Comparison of ENCODE assay signal across 1 cellular context in the genomic region with DNA sequence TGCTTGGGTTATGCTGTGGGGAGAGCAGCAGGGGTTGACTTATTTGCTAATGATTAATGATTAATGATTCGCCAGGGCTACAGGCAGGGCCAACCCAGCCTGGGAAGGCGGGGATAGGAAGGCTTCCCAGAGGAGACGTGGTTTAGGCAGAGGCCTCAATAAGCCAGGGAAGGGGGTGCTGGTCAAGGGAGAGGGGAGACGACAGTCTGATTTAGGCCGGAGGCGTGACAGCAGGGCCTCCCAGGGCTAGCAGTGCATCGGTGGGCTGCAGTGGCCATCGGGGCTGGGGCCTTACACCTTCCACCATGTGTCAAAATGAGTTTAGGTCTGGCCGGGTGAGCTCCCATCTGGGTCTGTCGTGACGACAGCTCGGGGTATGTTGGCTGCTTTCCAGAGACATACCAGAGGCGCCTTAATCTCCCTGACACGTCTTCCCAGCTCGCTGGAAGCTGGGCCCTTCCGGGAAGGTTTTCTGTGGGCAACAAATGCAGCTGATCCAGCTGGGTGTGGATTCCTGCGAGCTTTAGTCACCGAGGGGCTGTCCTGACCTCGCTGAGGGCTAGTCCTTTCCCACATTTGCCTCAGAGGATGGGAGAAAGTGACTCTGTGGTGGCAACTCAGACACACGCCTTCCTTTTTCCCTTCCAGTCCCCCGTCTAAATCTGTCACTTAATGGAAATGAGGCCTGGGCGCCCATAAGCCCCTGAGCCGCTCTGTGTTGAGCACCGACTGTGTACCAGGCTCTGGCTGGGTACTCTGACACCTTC.
TF ChIP-seq lines count a peak whose summit lies in the region.

No MANE protein-coding gene starts in this region.

TF ChIP-seq in liver, 16 proteins besides CTCF, POLR2A, EP300 and RAD21 (continued from another document):
- TF ChIP-seq RXRA (IDR thresholded peaks at IDR 0.05) (peak in 1 of 2 donors; percentile 17), FOXA1 (IDR thresholded peaks at IDR 0.05) (no peak), TAF1 (conservative IDR thresholded peaks at IDR 0.05) (peak; percentile 67), NR2F2 (IDR thresholded peaks at IDR 0.05) (peak; percentile 52), YY1 (IDR thresholded peaks at IDR 0.05) (peak; percentile 36)
